8 cellular contexts compared by ENCODE assay signal in genomic region chr1:199041173-199041914, GRCh38.
DNase-seq lines count a peak whose midpoint lies in the region; ATAC-seq, FAIRE-seq and TF ChIP-seq lines count a peak whose summit lies in the region.

No MANE protein-coding gene starts in this region.

- no peaks in the 10 kb centered on the region for H3K36me3 ChIP-seq in GM12878 (ENCODE audit: control insufficient read depth in 2 of 2, insufficient read depth in 2 of 2, low read length in 1 of 2)

- H3K79me2 ChIP-seq in GM12878 (ENCODE audit: control insufficient read depth, insufficient read depth, low read length), result no peaks in the 10 kb centered on the region

- no peak overlapping the region for H3K9ac ChIP-seq in GM12878 (ENCODE audit: control insufficient read depth, insufficient read depth, low read length)

- no peak for TF ChIP-seq CTCF in GM12865 (IDR thresholded peaks at IDR 0.05; ENCODE audit: insufficient read depth, low read depth, low read length, missing control alignments)
- no peak for TF ChIP-seq CTCF in GM12878 (IDR thresholded peaks at IDR 0.05 in 2 of 3, conservative IDR thresholded peaks at IDR 0.05 in 1 of 3; ENCODE audit: control insufficient read depth in 2 of 3, extremely low read depth in 1 of 3, insufficient read depth in 1 of 3, low read depth in 3 of 3, low read length in 3 of 3)

- POLR2A ChIA-PET in GM12878 (lab: Charles Lee), result interaction anchor here (0.9 to 1.3 kb wide), 7 partner anchors 18 to 243 kb away, joined by 3 to 7 read pairs (median 3); no protein-coding TSS in a partner anchor

- H3K4me1 ChIP-seq in GM12878 (ENCODE audit: control insufficient read depth, insufficient read depth, low read length), result peaks cover 5% of the 10 kb centered on the region; the same call in 1 of the 2 replicates

- CTCF ChIA-PET in GM12878 (lab: Yijun Ruan, JAX), result interaction anchor here (0.6 to 1.3 kb wide), 9 partner anchors 11 to 202 kb away, joined by 3 to 6 read pairs (median 4); no protein-coding TSS in a partner anchor

- no peak overlapping the region for H2AFZ ChIP-seq in GM12878 (ENCODE audit: control insufficient read depth, low read depth, low read length)

- intact Hi-C loops in GM12878 (cut with micrococcal nuclease; ENCODE audit: unreplicated experiment), result loop anchor here (1.0 to 5.0 kb wide), 5 partner anchors 64 to 201 kb away; no protein-coding TSS in a partner anchor

- FAIRE-seq in GM12878 (lab: Jason Lieb, UNC), result peak; percentile 99

- H3K4me3 ChIP-seq in GM12865 (ENCODE audit: low read depth, low read length), result no peak overlapping the region
- H3K4me3 ChIP-seq in Jurkat, Clone E6-1 (ENCODE audit: low read length), result no peak overlapping the region
- H3K4me3 ChIP-seq in GM12878, result no peak overlapping the region

- SMC1A ChIA-PET in GM12878 (lab: Charles Lee; ENCODE audit: uncharacterized antibody, unreplicated experiment), result interaction anchor here (0.7 to 2.3 kb wide), 31 partner anchors 11 to 374 kb away, joined by 3 to 31 read pairs (median 4); no protein-coding TSS in a partner anchor

- H3K9me3 ChIP-seq in GM12878 (replicated peaks; ENCODE audit: control insufficient read depth, insufficient read depth, low read length), result peaks cover 2% of the 10 kb centered on the region; the same call in 2 of the 3 replicates

- H3K27me3 ChIP-seq in GM12878 (replicated peaks in 1 of 2; ENCODE audit: control insufficient read depth in 2 of 2, insufficient read depth in 2 of 2, low read length in 1 of 2), result no peaks in the 10 kb centered on the region

- RAD21 ChIA-PET in GM12878 (lab: Charles Lee; ENCODE audit: unreplicated experiment), result interaction anchor here (0.9 to 1.7 kb wide), 20 partner anchors 25 to 263 kb away, joined by 3 to 19 read pairs (median 5); no protein-coding TSS in a partner anchor

- 0% methylated on average over 4 of the region's 4 CpGs for WGBS in GM12878 (ENCODE audit: insufficient coverage, insufficient replicate concordance, low lambda C conversion rate, missing lambda C conversion rate)

- H4K20me1 ChIP-seq in GM12878 (ENCODE audit: control insufficient read depth, insufficient read depth), result no peaks in the 10 kb centered on the region

- no TSS peak for BruUV-seq in GM12878 (replicated peaks; lab: Mats Ljungman, UMichigan)

- no peak overlapping the region for H3K27ac ChIP-seq in GM12878 (ENCODE audit: control insufficient read depth, insufficient read depth)

- DNase-seq in GM12865 (ENCODE audit: low read depth) (peak; percentile 81), GM12878 (ENCODE audit: low read depth, low spot score) (peak; percentile 94), NCI-H2196 treated with DMSO at 0.1 percent for 48 hours (lab: John Stamatoyannopoulos, UW; ENCODE audit: unreplicated experiment) (no peak), A172 (ENCODE audit: low spot score) (no peak), RKO (ENCODE audit: low spot score) (no peak), NCI-H2029 (lab: John Stamatoyannopoulos, UW) (no peak)
- peak; percentile 100 for DNase-seq in Jurkat, Clone E6-1 (ENCODE audit: low read depth, low spot score)

- ATAC-seq in GM21515 (IDR thresholded peaks at IDR 0.05; ENCODE audit: unreplicated experiment), result peak; percentile 99
- ATAC-seq in GM12878, result peak; percentile 96

- H3K4me2 ChIP-seq in GM12878 (ENCODE audit: control insufficient read depth, insufficient read depth), result peak overlapping the region; percentile 34

- TF ChIP-seq POLR2A in GM12878 (IDR thresholded peaks at IDR 0.05; ENCODE audit: low read depth, low read length), result no peak

- in situ Hi-C loops in GM12878 (cut with MboI), result no loop called here

- peak; percentile 85 to 93 for TF ChIP-seq EP300 in GM12878 (IDR thresholded peaks at IDR 0.05; ENCODE audit: borderline replicate concordance in 1 of 2, control insufficient read depth in 1 of 2, low read depth in 2 of 2, low read length in 2 of 2)

- TF ChIP-seq RAD21 in GM12878 (IDR thresholded peaks at IDR 0.05; ENCODE audit: insufficient read depth, low read depth, low read length), result no peak

TF ChIP-seq in GM12878, 131 proteins besides CTCF, POLR2A, EP300 and RAD21 (continues in another document):
- TF ChIP-seq MTA2 (IDR thresholded peaks at IDR 0.05; ENCODE audit: low read depth), result peak; percentile 89
- peak; percentile 80; the same call in 1 of the 2 replicates for TF ChIP-seq ZNF217 (IDR thresholded peaks at IDR 0.05)
- no peak for TF ChIP-seq BRCA1 (IDR thresholded peaks at IDR 0.05; ENCODE audit: low read depth, low read length)
- peak; percentile 96 for TF ChIP-seq MLLT1 (IDR thresholded peaks at IDR 0.05)
- TF ChIP-seq STAT1 (conservative IDR thresholded peaks at IDR 0.05), result no peak
- peak; percentile 82 for TF ChIP-seq EED (IDR thresholded peaks at IDR 0.05; ENCODE audit: low read depth)
- TF ChIP-seq KLF5 (IDR thresholded peaks at IDR 0.05; ENCODE audit: partially characterized antibody), result no peak
- TF ChIP-seq SIX5 (IDR thresholded peaks at IDR 0.05; ENCODE audit: low read depth, low read length, severe bottlenecking), result no peak
- peak; percentile 75 for TF ChIP-seq CREM (IDR thresholded peaks at IDR 0.05; ENCODE audit: low read depth)
- peak; percentile 97 for TF ChIP-seq MYB (IDR thresholded peaks at IDR 0.05; ENCODE audit: borderline replicate concordance, low read depth, low read length)
- TF ChIP-seq ZNF274 (IDR thresholded peaks at IDR 0.05; ENCODE audit: insufficient read depth, insufficient read length), result no peak
- no peak for TF ChIP-seq E4F1 (IDR thresholded peaks at IDR 0.05; ENCODE audit: borderline replicate concordance, partially characterized antibody)
- no peak for TF ChIP-seq NKRF (conservative IDR thresholded peaks at IDR 0.05)
- no peak for TF ChIP-seq NRF1 (conservative IDR thresholded peaks at IDR 0.05; ENCODE audit: low read depth, low read length)
- TF ChIP-seq BHLHE40 (IDR thresholded peaks at IDR 0.05; ENCODE audit: borderline replicate concordance in 1 of 2, low read depth in 2 of 2, low read length in 1 of 2), result peak in 1 of 2 experiments; percentile 47; a peak in 2 of 4 replicates
- TF ChIP-seq EZH2 (IDR thresholded peaks at IDR 0.05; ENCODE audit: borderline replicate concordance, control insufficient read depth, low read depth, low read length), result 0 out of 2 replicates have a peak, but pooled peaks have one; percentile 61
- TF ChIP-seq SMAD5 (IDR thresholded peaks at IDR 0.05; ENCODE audit: low read depth), result no peak
- TF ChIP-seq HCFC1 (IDR thresholded peaks at IDR 0.05; ENCODE audit: low read length), result no peak
- TF ChIP-seq MTA3 (IDR thresholded peaks at IDR 0.05; ENCODE audit: borderline replicate concordance, low read length), result peak; percentile 92; the same call in 1 of the 2 replicates
- no peak for TF ChIP-seq MYC (IDR thresholded peaks at IDR 0.05; ENCODE audit: insufficient read depth, insufficient read length, insufficient replicate concordance, low read length, severe bottlenecking)

Comparison
In these comparisons a context has a peak if more than half of its experiments do, and no peak if none do; other contexts are left out.
1. DNase-seq: peak in GM12865 (single experiment), Jurkat, Clone E6-1 (single experiment) and GM12878 (single experiment); none in NCI-H2196 treated with DMSO at 0.1 percent for 48 hours (single experiment), A172 (single experiment), RKO (single experiment) and NCI-H2029 (single experiment).